22 cellular contexts compared by ENCODE assay signal in genomic region chr9:103364753-103365152, GRCh38.
DNase-seq lines count a peak whose midpoint lies in the region; ATAC-seq, FAIRE-seq and TF ChIP-seq lines count a peak whose summit lies in the region.
"Had no signal": no experiment of that assay in that cellular context is flagged by ENCODE, and none has a peak within 500 bp of the region (broad histone marks: within the 10 kb centered on the region; RNA-seq: fewer than 3 reads in every experiment).

No MANE protein-coding gene starts in this region.

- H3K27ac Mint-ChIP-seq in astrocyte (ENCODE audit: unreplicated experiment) = no peak overlapping the region
- H3K27ac Mint-ChIP-seq: activated CD8-positive, alpha-beta T cell treated with anti-CD3 and anti-CD28 coated beads, Interleukin-2, amount 10 ng/mL, durations not matched to agents 7 days and 5 days; CD8-positive, alpha-beta memory T cell; effector memory CD8-positive, alpha-beta T cell had no signal

- WGBS in SK-N-SH (ENCODE audit: low lambda C conversion rate) = 10% methylated on average over 2 of the region's 2 CpGs

- no peak for TF ChIP-seq EP300 in SK-N-SH (IDR thresholded peaks at IDR 0.05; ENCODE audit: borderline replicate concordance in 1 of 2, low read depth in 1 of 2, low read length in 1 of 2)

- TF ChIP-seq RAD21 in SK-N-SH (IDR thresholded peaks at IDR 0.05; ENCODE audit: low read length) = no peak

- TF ChIP-seq CTCF in SK-N-SH (IDR thresholded peaks at IDR 0.05) (no peak), astrocyte (IDR thresholded peaks at IDR 0.05; ENCODE audit: insufficient read depth, low read depth, low read length) (no peak)

- CTCF ChIA-PET in SK-N-SH (lab: Yijun Ruan, JAX) = interaction anchor here (1.2 kb wide), 1 partner anchor 12 kb away, joined by 3 read pairs; no protein-coding TSS in a partner anchor

- H3F3A ChIP-seq in SK-N-SH (replicated peaks; ENCODE audit: insufficient read depth) = no peaks in the 10 kb centered on the region

- peak overlapping the region in 1 of 2 experiments; percentile 34; a peak in 2 of 4 replicates for H3K27ac ChIP-seq in SK-N-SH (ENCODE audit: low read depth in 2 of 2, low read length in 1 of 2)
- no peak overlapping the region for H3K27ac ChIP-seq in astrocyte (ENCODE audit: low read depth, low read length)
- H3K27ac ChIP-seq: 22Rv1, transverse colon had no signal

- H4K20me1 ChIP-seq in SK-N-SH (ENCODE audit: insufficient read depth) (no peaks in the 10 kb centered on the region), astrocyte (ENCODE audit: insufficient read depth, low read length) (no peaks in the 10 kb centered on the region)

- no peaks in the 10 kb centered on the region for H3K9me2 ChIP-seq in SK-N-SH

- H3K4me3 ChIP-seq in SK-N-SH (ENCODE audit: low read depth in 2 of 2, low read length in 1 of 2) (no peak overlapping the region), astrocyte (ENCODE audit: insufficient read depth, low read depth, low read length) (no peak overlapping the region)
- H3K4me3 ChIP-seq: transverse colon had no signal

- no peaks in the 10 kb centered on the region for H3K4me1 Mint-ChIP-seq in astrocyte (ENCODE audit: low read depth, unreplicated experiment)
- H3K4me1 Mint-ChIP-seq: CD8-positive, alpha-beta memory T cell had no signal

- no peaks in the 10 kb centered on the region for H3K36me3 Mint-ChIP-seq in astrocyte (ENCODE audit: low read depth, unreplicated experiment)
- H3K36me3 Mint-ChIP-seq: CD8-positive, alpha-beta memory T cell had no signal

- H3K4me3 Mint-ChIP-seq in astrocyte (ENCODE audit: unreplicated experiment) = no peak overlapping the region
- H3K4me3 Mint-ChIP-seq: activated CD8-positive, alpha-beta T cell treated with anti-CD3 and anti-CD28 coated beads, Interleukin-2, amount 10 ng/mL, durations not matched to agents 7 days and 5 days; CD8-positive, alpha-beta memory T cell; effector memory CD8-positive, alpha-beta T cell had no signal

- H3K9me3 ChIP-seq in SK-N-SH (no peaks in the 10 kb centered on the region), astrocyte (ENCODE audit: insufficient read depth, low read depth, low read length) (no peaks in the 10 kb centered on the region)
- H3K9me3 ChIP-seq: transverse colon had no signal

- H3K27me3 ChIP-seq in SK-N-SH (ENCODE audit: insufficient read depth) = no peaks in the 10 kb centered on the region
- H3K27me3 ChIP-seq in astrocyte (ENCODE audit: insufficient read depth, low read length) = no peaks in the 10 kb centered on the region
- H3K27me3 ChIP-seq: transverse colon had no signal

- no peaks in the 10 kb centered on the region for H3K27me3 Mint-ChIP-seq in astrocyte (ENCODE audit: low read depth, unreplicated experiment)
- H3K27me3 Mint-ChIP-seq: effector memory CD8-positive, alpha-beta T cell had no signal

- H3K4me2 ChIP-seq in SK-N-SH (no peak overlapping the region), astrocyte (ENCODE audit: low read length) (peak overlapping the region; percentile 33)

- H3K9me3 Mint-ChIP-seq in astrocyte (ENCODE audit: unreplicated experiment) = no peaks in the 10 kb centered on the region

- ATAC-seq in SK-N-SH treated with all-trans-retinoic acid at 6 μM for 48 hours = peak; percentile 81
- no peak for ATAC-seq in HG03457 (IDR thresholded peaks at IDR 0.05; ENCODE audit: unreplicated experiment)
- ATAC-seq: activated CD8-positive, alpha-beta T cell treated with anti-CD3 and anti-CD28 coated beads, Interleukin-2, amount 10 ng/mL, durations not matched to agents 7 days and 5 days; effector memory CD8-positive, alpha-beta T cell; left cardiac atrium had no signal

- H3K9ac ChIP-seq in SK-N-SH = no peak overlapping the region
- H3K9ac ChIP-seq in astrocyte (ENCODE audit: low read length) = no peak overlapping the region

- no peaks in the 10 kb centered on the region for H3K36me3 ChIP-seq in SK-N-SH (replicated peaks in 1 of 2; ENCODE audit: control insufficient read depth in 1 of 2, insufficient read depth in 2 of 2, low read length in 1 of 2)
- no peaks in the 10 kb centered on the region for H3K36me3 ChIP-seq in astrocyte (ENCODE audit: insufficient read depth, low read length)
- H3K36me3 ChIP-seq: transverse colon had no signal

- FAIRE-seq in astrocyte (lab: Jason Lieb, UNC) (peak; percentile 87), urothelium cell line (lab: Jason Lieb, UNC) (no peak)
- FAIRE-seq: G401.6 had no signal

- no peaks in the 10 kb centered on the region for H3K79me2 ChIP-seq in SK-N-SH (ENCODE audit: insufficient read depth)
- H3K79me2 ChIP-seq in astrocyte (ENCODE audit: insufficient read depth, low read length) = no peaks in the 10 kb centered on the region

- POLR2A ChIA-PET in SK-N-SH (lab: Yijun Ruan, JAX) = no interaction called here

- DNase-seq in SK-N-SH (no peak), astrocyte (ENCODE audit: low read depth) (peak; percentile 87), hepatic stellate cell (ENCODE audit: low spot score) (peak; percentile 26), urothelium cell line (ENCODE audit: low spot score) (peak; percentile 70), NCI-H345 (lab: John Stamatoyannopoulos, UW) (no peak), NCI-H510A (lab: John Stamatoyannopoulos, UW) (no peak)
- DNase-seq: activated CD8-positive, alpha-beta T cell treated with anti-CD3 and anti-CD28 coated beads, Interleukin-2, amount 10 ng/mL, durations not matched to agents 7 days and 5 days; caudate nucleus; CD8-positive, alpha-beta memory T cell; effector memory CD8-positive, alpha-beta T cell; left cardiac atrium; MV-4-11; NCI-H2107; posterior cingulate gyrus; SIG-M5; stimulated activated CD4-positive, alpha-beta T cell treated with anti-CD3 and anti-CD28 coated beads, Interleukin-2, amount 100 ng/mL, for 24 hours; stimulated activated CD8-positive, alpha-beta memory T cell treated with anti-CD3 and anti-CD28 coated beads, Interleukin-4, amount 100 ng/mL, for 48 hours; transverse colon had no signal

- no peak overlapping the region for H2AFZ ChIP-seq in SK-N-SH (ENCODE audit: low read depth)
- no peak overlapping the region for H2AFZ ChIP-seq in astrocyte (ENCODE audit: low read depth, low read length)

- H3K4me1 ChIP-seq in SK-N-SH (ENCODE audit: control insufficient read depth in 1 of 2, insufficient read depth in 2 of 2, low read depth in 1 of 2, low read length in 1 of 2) (no peaks in the 10 kb centered on the region), astrocyte (ENCODE audit: insufficient read depth, low read length) (peaks cover 8% of the 10 kb centered on the region)
- H3K4me1 ChIP-seq: transverse colon had no signal

TF ChIP-seq in SK-N-SH treated with all-trans-retinoic acid at 6 μM for 48 hours, 23 proteins besides CTCF, POLR2A, EP300 and RAD21:
- TF ChIP-seq CREB5 (CRISPR knock-in tag; IDR thresholded peaks at IDR 0.05; ENCODE audit: low read depth) (no peak), PPARA (CRISPR knock-in tag; IDR thresholded peaks at IDR 0.05; ENCODE audit: borderline replicate concordance) (no peak)

TF ChIP-seq in SK-N-SH, 30 proteins besides CTCF, POLR2A, EP300 and RAD21:
- TF ChIP-seq USF1 (IDR thresholded peaks at IDR 0.05; ENCODE audit: borderline replicate concordance, low read depth) (no peak), GATA2 (CRISPR knock-in tag; IDR thresholded peaks at IDR 0.05) (no peak), YY1 (IDR thresholded peaks at IDR 0.05; ENCODE audit: low read depth) (no peak), FOXJ3 (CRISPR knock-in tag; IDR thresholded peaks at IDR 0.05) (no peak), ZBTB33 (IDR thresholded peaks at IDR 0.05; ENCODE audit: borderline replicate concordance, low read depth) (no peak), MXI1 (IDR thresholded peaks at IDR 0.05; ENCODE audit: low read depth, low read length) (no peak)

Comparison
In these comparisons a context has a peak if more than half of its experiments do, and no peak if none do; other contexts are left out.
1. DNase-seq: peak in astrocyte (single experiment), hepatic stellate cell (single experiment) and urothelium cell line (single experiment); none in SK-N-SH (single experiment), NCI-H345 (single experiment) and NCI-H510A (single experiment).